ENCODE assay signal across 8 cellular contexts in the genomic region with DNA sequence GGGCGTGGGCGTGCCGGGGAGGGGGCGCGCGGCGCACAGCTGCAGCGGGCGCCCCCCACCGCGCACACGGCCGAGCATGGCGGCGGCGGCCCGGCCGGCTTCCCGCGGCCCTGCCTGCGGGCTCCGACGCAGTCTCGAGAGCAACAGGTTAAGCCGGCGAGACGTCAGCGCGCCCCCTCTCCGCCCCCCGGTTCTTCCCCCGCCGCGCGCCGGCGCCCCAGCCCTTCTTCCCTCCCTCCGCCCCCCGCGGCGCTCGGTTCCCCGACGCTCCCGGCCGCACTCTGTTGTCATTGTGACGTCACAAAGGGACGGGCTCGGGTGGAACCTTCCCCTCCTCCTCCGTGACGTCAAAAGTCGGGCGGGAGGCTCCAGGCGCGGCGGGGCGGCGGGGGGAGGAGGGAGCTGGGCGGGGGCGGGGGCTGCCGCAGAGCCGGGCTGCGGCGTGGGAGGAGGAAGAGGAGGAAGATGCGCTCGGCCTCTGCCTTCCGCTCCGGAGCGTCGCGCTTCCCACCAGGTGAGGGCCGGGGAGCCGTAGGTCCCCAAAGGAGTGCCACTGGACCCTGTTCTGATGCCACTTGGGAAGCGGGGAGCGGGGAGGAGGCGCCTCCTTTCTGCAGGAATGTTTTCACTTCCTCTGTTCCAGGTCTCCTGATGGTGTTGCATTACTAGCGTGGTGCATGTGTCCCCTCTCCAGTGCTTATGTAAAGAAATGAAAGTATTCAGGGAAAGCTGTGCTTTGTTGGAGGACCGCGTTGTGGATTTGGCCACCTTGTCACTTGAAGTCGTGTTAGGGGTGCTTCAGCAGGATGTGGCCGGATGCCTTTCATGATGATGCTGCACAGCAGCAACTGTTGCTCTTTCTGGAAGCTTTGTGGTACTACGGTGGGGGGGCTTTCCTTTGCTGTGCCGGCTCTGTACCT. TPM values are rescaled to one million over a fixed set of nuclear protein-coding genes. Genes with fewer than 3 reads are reported as not detected.
DNase-seq lines count a peak whose midpoint lies in the region; ATAC-seq and TF ChIP-seq lines count a peak whose summit lies in the region.

No MANE protein-coding gene starts in this region.

- ATAC-seq in GM19035 (IDR thresholded peaks at IDR 0.05; ENCODE audit: unreplicated experiment) (peak; percentile 39), HG03439 (IDR thresholded peaks at IDR 0.05; ENCODE audit: unreplicated experiment) (peak; percentile 40)

- DNase-seq in ACHN: peak; percentile 97
- DNase-seq in NCI-H526 (lab: John Stamatoyannopoulos, UW): peak; percentile 87 to 98
- peak; percentile 99 for DNase-seq in activated CD4-positive, alpha-beta T cell treated with anti-CD3 and anti-CD28 coated beads, Interleukin-2, amount 10 ng/mL, durations not matched to agents 24 days and 14 days
- peak; percentile 98 for DNase-seq in colonic mucosa
- peak; percentile 99 for DNase-seq in left kidney (ENCODE audit: low read depth, low spot score)
- peak; percentile 83 to 94 (median 92) for DNase-seq in stimulated activated CD4-positive, alpha-beta T cell treated with anti-CD3 and anti-CD28 coated beads, Interleukin-1b, Interleukin-23, amount 100 ng/mL, for 24 hours (ENCODE audit: low read depth in 4 of 4, low spot score in 1 of 4)

- TF ChIP-seq CTCF in colonic mucosa (IDR thresholded peaks at IDR 0.05): no peak

- H3K27me3 Mint-ChIP-seq in activated CD4-positive, alpha-beta T cell treated with anti-CD3 and anti-CD28 coated beads, Interleukin-2, amount 10 ng/mL, durations not matched to agents 24 days and 14 days: peaks cover 2% of the 10 kb centered on the region

- no peaks in the 10 kb centered on the region for H3K9me3 Mint-ChIP-seq in activated CD4-positive, alpha-beta T cell treated with anti-CD3 and anti-CD28 coated beads, Interleukin-2, amount 10 ng/mL, durations not matched to agents 24 days and 14 days

- peak overlapping the region; percentile 81 for H3K27ac ChIP-seq in colonic mucosa

- peaks cover 50% of the 10 kb centered on the region for H3K36me3 Mint-ChIP-seq in activated CD4-positive, alpha-beta T cell treated with anti-CD3 and anti-CD28 coated beads, Interleukin-2, amount 10 ng/mL, durations not matched to agents 24 days and 14 days (ENCODE audit: low read depth)

- peak overlapping the region; percentile 46 for H3K4me3 ChIP-seq in colonic mucosa

- peaks cover 55% of the 10 kb centered on the region for H3K4me1 Mint-ChIP-seq in activated CD4-positive, alpha-beta T cell treated with anti-CD3 and anti-CD28 coated beads, Interleukin-2, amount 10 ng/mL, durations not matched to agents 24 days and 14 days

- no peaks in the 10 kb centered on the region for H3K9me3 ChIP-seq in colonic mucosa

- H3K27me3 ChIP-seq in colonic mucosa: no peaks in the 10 kb centered on the region

- intact Hi-C loops in activated CD4-positive, alpha-beta T cell treated with anti-CD3 and anti-CD28 coated beads, Interleukin-2, amount 10 ng/mL, durations not matched to agents 24 days and 14 days (cut with micrococcal nuclease): loop anchor here (2.0 to 10.0 kb wide), 14 partner anchors 64 to 1128 kb away; partner anchors contain the start of gene MYLIP
- intact Hi-C loops in colonic mucosa (cut with DNase I): no loop called here

- peak overlapping the region; percentile 98 for H3K27ac Mint-ChIP-seq in activated CD4-positive, alpha-beta T cell treated with anti-CD3 and anti-CD28 coated beads, Interleukin-2, amount 10 ng/mL, durations not matched to agents 24 days and 14 days

- H3K4me3 Mint-ChIP-seq in activated CD4-positive, alpha-beta T cell treated with anti-CD3 and anti-CD28 coated beads, Interleukin-2, amount 10 ng/mL, durations not matched to agents 24 days and 14 days: peak overlapping the region; percentile 87

- in situ Hi-C loops in ACHN (cut with HindIII; ENCODE audit: low pct_ligation_motif_present, low pct_unique_long_range_greater_than_20kb, low sequenced_read_pairs): no loop called here

- H3K9ac ChIP-seq in colonic mucosa (ENCODE audit: low read depth in 2 of 2, low read length in 2 of 2): peak overlapping the region; percentile 83 to 93

- no peaks in the 10 kb centered on the region for H3K36me3 ChIP-seq in colonic mucosa

- no peaks in the 10 kb centered on the region for H3K4me1 ChIP-seq in colonic mucosa

RNA-seq across cellular contexts. Expression of gene JARID2, which starts 2.8 kb away (rescaled TPM):
- total RNA-seq in activated CD4-positive, alpha-beta T cell treated with anti-CD3 and anti-CD28 coated beads, Interleukin-2, amount 10 ng/mL, durations not matched to agents 24 days and 14 days: 48.7 and 49.5 TPM in 2 replicates
- 10 to 100 TPM in 1 of 2 donors, 1 to 10 TPM in 1; 9.1 to 10.7 TPM for total RNA-seq in colonic mucosa

Comparison
In these comparisons a context has a peak if more than half of its experiments do, and no peak if none do; other contexts are left out.
1. Peak in every context shown above with its lines: DNase-seq, ATAC-seq, H3K4me3 ChIP-seq and H3K27ac ChIP-seq.